26 cellular contexts compared by ENCODE assay signal in the genomic region with DNA sequence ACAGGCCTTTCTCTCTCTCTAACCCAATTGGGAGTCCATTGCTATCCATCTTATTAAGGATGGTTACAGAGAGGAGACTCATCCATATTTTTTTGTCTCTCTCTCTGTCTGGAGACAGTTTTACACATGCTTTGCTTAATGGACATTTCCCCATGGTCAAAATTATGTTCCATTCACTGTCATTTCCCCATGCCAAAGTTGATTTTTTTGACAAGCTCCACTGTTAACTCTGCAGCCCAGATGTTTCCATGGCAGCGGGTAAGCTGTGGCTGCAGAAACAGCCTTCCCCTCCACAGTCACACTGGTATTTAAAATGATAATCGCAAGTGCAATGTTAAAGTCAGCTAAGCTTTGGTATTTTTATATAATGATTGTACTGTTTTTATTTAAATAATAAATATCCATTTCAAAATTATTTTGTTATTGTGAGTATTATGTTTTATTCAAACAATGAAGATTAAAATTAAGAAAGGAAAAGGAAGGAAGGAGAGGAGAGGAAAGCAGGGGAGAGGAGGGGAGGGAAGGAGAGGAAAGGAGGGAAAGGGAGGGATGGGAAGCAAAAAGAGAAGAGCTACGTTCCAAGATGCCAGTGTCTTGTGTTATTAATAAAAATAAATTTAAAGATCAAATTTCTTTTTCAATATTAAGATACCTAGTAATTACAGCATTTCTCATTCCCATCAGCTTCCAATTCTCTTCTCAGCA.
"Had no signal": no experiment of that assay in that cellular context is flagged by ENCODE, and none has a peak within 500 bp of the region (broad histone marks: within the 10 kb centered on the region; RNA-seq: fewer than 3 reads in every experiment).

No MANE protein-coding gene starts in this region.

- H3K4me1 ChIP-seq: ascending aorta, foreskin keratinocyte, heart right ventricle, left ventricle myocardium inferior, prostate gland, stomach, tibial artery, upper lobe of right lung had no signal

- H3K9me3 ChIP-seq: ascending aorta, esophagus muscularis mucosa, mucosa of descending colon, ovary, prostate gland, stomach, tibial artery, upper lobe of right lung had no signal

- DNase-seq: activated CD4-positive, alpha-beta T cell treated with anti-CD3 and anti-CD28 coated beads for 48 hours; activated CD4-positive, alpha-beta T cell treated with anti-CD3 and anti-CD28 coated beads, Interleukin-2, amount 50 U/mL, for 48 hours; activated CD8-positive, alpha-beta memory T cell treated with anti-CD3 and anti-CD28 coated beads for 24 hours; activated effector memory CD4-positive, alpha-beta T cell treated with Interleukin-2 at 50 U/mL for 16 hours; activated naive CD4-positive, alpha-beta T cell treated with anti-CD3 and anti-CD28 coated beads for 36 hours; activated naive CD8-positive, alpha-beta T cell treated with anti-CD3 and anti-CD28 coated beads for 36 hours; brain microvascular endothelial cell; heart right ventricle; left ventricle myocardium inferior; mesendoderm; mucosa of descending colon; ovary; stimulated activated CD4-positive, alpha-beta T cell treated with anti-CD3 and anti-CD28 coated beads, Interleukin-15, amount 100 ng/mL, for 24 hours; stimulated activated CD4-positive, alpha-beta T cell treated with anti-CD3 and anti-CD28 coated beads, Interleukin-2, amount 100 ng/mL, for 24 hours; stimulated activated naive B cell treated with anti-CD40 and anti-IgM and Interleukin-4, amounts not matched to agents 10 μg/mL and 1 μg/mL and 100 μg/mL, for 72 hours; stomach; tibial artery; upper lobe of right lung; WERI-Rb-1 had no signal

- FAIRE-seq: TTC549 had no signal

- H3K36me3 ChIP-seq: ascending aorta, brain microvascular endothelial cell, esophagus muscularis mucosa, heart right ventricle, left ventricle myocardium inferior, ovary, prostate gland, stomach, tibial artery, upper lobe of right lung, WERI-Rb-1 had no signal

- H3K27ac ChIP-seq: ascending aorta, brain microvascular endothelial cell, esophagus muscularis mucosa, foreskin keratinocyte, heart right ventricle, left ventricle myocardium inferior, ovary, prostate gland, stomach, tibial artery, upper lobe of right lung, WERI-Rb-1 had no signal

- H3K4me3 Mint-ChIP-seq: activated naive CD4-positive, alpha-beta T cell treated with anti-CD3 and anti-CD28 coated beads for 36 hours; activated naive CD8-positive, alpha-beta T cell treated with anti-CD3 and anti-CD28 coated beads for 36 hours; nephron; stimulated activated naive B cell treated with anti-CD40 and anti-IgM and Interleukin-4, amounts not matched to agents 10 μg/mL and 1 μg/mL and 100 μg/mL, for 72 hours had no signal

- H3K27me3 ChIP-seq: ascending aorta, brain microvascular endothelial cell, esophagus muscularis mucosa, heart right ventricle, ovary, stomach, tibial artery, upper lobe of right lung had no signal

- H3K4me3 ChIP-seq: ascending aorta, esophagus muscularis mucosa, heart right ventricle, left ventricle myocardium inferior, lung, mucosa of descending colon, ovary, prostate gland, stomach, tibial artery, upper lobe of right lung had no signal

- H3K4me1 Mint-ChIP-seq: activated naive CD8-positive, alpha-beta T cell treated with anti-CD3 and anti-CD28 coated beads for 36 hours had no signal

- H3K27ac Mint-ChIP-seq: activated naive CD4-positive, alpha-beta T cell treated with anti-CD3 and anti-CD28 coated beads for 36 hours; activated naive CD8-positive, alpha-beta T cell treated with anti-CD3 and anti-CD28 coated beads for 36 hours; nephron; stimulated activated naive B cell treated with anti-CD40 and anti-IgM and Interleukin-4, amounts not matched to agents 10 μg/mL and 1 μg/mL and 100 μg/mL, for 72 hours had no signal
